ENCODE assay signal across 22 cellular contexts in genomic region chr11:84430661-84431060, GRCh38.
DNase-seq lines count a peak whose midpoint lies in the region; ATAC-seq and TF ChIP-seq lines count a peak whose summit lies in the region.
"Had no signal": no experiment of that assay in that cellular context is flagged by ENCODE, and none has a peak within 500 bp of the region (broad histone marks: within the 10 kb centered on the region; RNA-seq: fewer than 3 reads in every experiment).

No MANE protein-coding gene starts in this region.

- H3F3A ChIP-seq in GM23338 (replicated peaks; ENCODE audit: low read depth), result no peaks in the 10 kb centered on the region

- 64 to 69% methylated on average over 2 of the region's 2 CpGs for WGBS in body of pancreas, 2 donors

- H3K4me3 Mint-ChIP-seq in GM23338, result no peak overlapping the region
- H3K4me3 Mint-ChIP-seq in activated T-helper 17 cell treated with anti-CD3 and anti-CD28 coated beads, Interleukin-2, amount 50 U/mL, for 72 hours, result no peak overlapping the region
- H3K4me3 Mint-ChIP-seq: activated CD4-positive, alpha-beta T cell treated with anti-CD3 and anti-CD28 coated beads, Interleukin-2, amount 10 ng/mL, durations not matched to agents 24 days and 14 days; activated naive CD8-positive, alpha-beta T cell treated with anti-CD3 and anti-CD28 coated beads, Interleukin-2, amount 50 U/mL, for 24 hours; memory B cell; natural killer cell; stimulated activated naive CD8-positive, alpha-beta T cell treated with anti-CD3 and anti-CD28 coated beads, Interleukin-15, amount 100 ng/mL, for 72 hours had no signal

- intact Hi-C loops in body of pancreas (cut with DNase I), result no loop called here

- no peak overlapping the region for H3K4me3 ChIP-seq in GM23338
- H3K4me3 ChIP-seq in body of pancreas, result no peak overlapping the region
- H3K4me3 ChIP-seq: prostate gland, skin epidermis, upper lobe of left lung had no signal

- no peaks in the 10 kb centered on the region for H4K20me1 ChIP-seq in GM23338 (replicated peaks; ENCODE audit: insufficient read depth)

- 0 out of 2 replicates have a peak overlapping the region, but pooled peaks have one; percentile 61 for H2AFZ ChIP-seq in GM23338

- DNase-seq in GM23338 (ENCODE audit: low spot score) (peak; percentile 33), NCI-H510A treated with DMSO at 0.1 percent for 48 hours (lab: John Stamatoyannopoulos, UW) (peak; percentile 77), body of pancreas (peak in 3 of 4 donors; percentile 7 to 15 (median 10)), occipital lobe (lab: John Stamatoyannopoulos, UW) (peak; percentile 4), NCI-H69 (lab: John Stamatoyannopoulos, UW) (no peak)
- DNase-seq in stimulated activated CD4-positive, alpha-beta T cell treated with anti-CD3 and anti-CD28 coated beads, Interleukin-12 subunit alpha, Interleukin-12 subunit beta, amount 100 ng/mL, for 4 hours, result no peak
- DNase-seq: activated CD4-positive, alpha-beta T cell treated with anti-CD3 and anti-CD28 coated beads, Interleukin-2, amount 10 ng/mL, durations not matched to agents 24 days and 14 days; activated effector memory CD4-positive, alpha-beta T cell treated with Interleukin-2 at 50 U/mL for 16 hours; activated naive CD8-positive, alpha-beta T cell treated with anti-CD3 and anti-CD28 coated beads, Interleukin-2, amount 50 U/mL, for 24 hours; brain microvascular endothelial cell; cortex of kidney; kidney glomerular epithelial cell; natural killer cell; NCI-H2081 treated with DMSO at 0.1 percent for 48 hours; stimulated activated CD4-positive, alpha-beta T cell treated with anti-CD3 and anti-CD28 coated beads, Interleukin-4, amount 100 ng/mL, for 1 hour; stimulated activated naive CD8-positive, alpha-beta T cell treated with anti-CD3 and anti-CD28 coated beads, Interleukin-15, amount 100 ng/mL, for 72 hours; upper lobe of left lung had no signal

- peaks cover 9% of the 10 kb centered on the region; the same call in 1 of the 2 replicates for H3K9me2 ChIP-seq in GM23338 (ENCODE audit: insufficient read depth)

- H3K9me3 ChIP-seq in body of pancreas, result no peaks in the 10 kb centered on the region
- H3K9me3 ChIP-seq: prostate gland, upper lobe of left lung had no signal

- no peak overlapping the region for H3K27ac ChIP-seq in GM23338 (ENCODE audit: low read depth)
- no peak overlapping the region for H3K27ac ChIP-seq in body of pancreas
- H3K27ac ChIP-seq: brain microvascular endothelial cell, prostate gland, skin epidermis, upper lobe of left lung had no signal

- H3K79me2 ChIP-seq in GM23338 (replicated peaks; ENCODE audit: insufficient read depth), result no peaks in the 10 kb centered on the region

- TF ChIP-seq CTCF in GM23338 (conservative IDR thresholded peaks at IDR 0.05; ENCODE audit: low read depth in 2 of 2), result no peak
- no peak for TF ChIP-seq CTCF in body of pancreas (IDR thresholded peaks at IDR 0.05)

- ATAC-seq in GM23338 (peak; percentile 71), body of pancreas (peak; percentile 21), GM18517 (IDR thresholded peaks at IDR 0.05; ENCODE audit: unreplicated experiment) (no peak)
- ATAC-seq in activated T-helper 17 cell treated with anti-CD3 and anti-CD28 coated beads, Interleukin-2, amount 50 U/mL, for 72 hours (replicated peaks), result no peak
- ATAC-seq: activated naive CD8-positive, alpha-beta T cell treated with anti-CD3 and anti-CD28 coated beads, Interleukin-2, amount 50 U/mL, for 24 hours; natural killer cell; stimulated activated naive CD8-positive, alpha-beta T cell treated with anti-CD3 and anti-CD28 coated beads, Interleukin-15, amount 100 ng/mL, for 72 hours had no signal

- peaks cover 7% of the 10 kb centered on the region for H3K4me1 ChIP-seq in GM23338 (ENCODE audit: insufficient read depth)
- H3K4me1 ChIP-seq in body of pancreas, result no peaks in the 10 kb centered on the region
- H3K4me1 ChIP-seq: prostate gland, upper lobe of left lung had no signal

- no peaks in the 10 kb centered on the region for H3K36me3 Mint-ChIP-seq in GM23338 (ENCODE audit: low read depth)
- no peaks in the 10 kb centered on the region for H3K36me3 Mint-ChIP-seq in activated T-helper 17 cell treated with anti-CD3 and anti-CD28 coated beads, Interleukin-2, amount 50 U/mL, for 72 hours (ENCODE audit: low read depth)
- H3K36me3 Mint-ChIP-seq: memory B cell, natural killer cell had no signal

- H3K27me3 ChIP-seq in GM23338 (ENCODE audit: insufficient read depth) (no peaks in the 10 kb centered on the region), body of pancreas (no peaks in the 10 kb centered on the region)
- H3K27me3 ChIP-seq: brain microvascular endothelial cell, upper lobe of left lung had no signal

- peaks cover 23% of the 10 kb centered on the region for H3K4me1 Mint-ChIP-seq in GM23338
- H3K4me1 Mint-ChIP-seq in activated T-helper 17 cell treated with anti-CD3 and anti-CD28 coated beads, Interleukin-2, amount 50 U/mL, for 72 hours, result no peaks in the 10 kb centered on the region
- H3K4me1 Mint-ChIP-seq: activated CD4-positive, alpha-beta T cell treated with anti-CD3 and anti-CD28 coated beads, Interleukin-2, amount 10 ng/mL, durations not matched to agents 24 days and 14 days; activated naive CD8-positive, alpha-beta T cell treated with anti-CD3 and anti-CD28 coated beads, Interleukin-2, amount 50 U/mL, for 24 hours; memory B cell; natural killer cell; stimulated activated naive CD8-positive, alpha-beta T cell treated with anti-CD3 and anti-CD28 coated beads, Interleukin-15, amount 100 ng/mL, for 72 hours had no signal

- peak overlapping the region; percentile 90 for H3K27ac Mint-ChIP-seq in GM23338
- no peak overlapping the region for H3K27ac Mint-ChIP-seq in activated T-helper 17 cell treated with anti-CD3 and anti-CD28 coated beads, Interleukin-2, amount 50 U/mL, for 72 hours
- H3K27ac Mint-ChIP-seq: activated CD4-positive, alpha-beta T cell treated with anti-CD3 and anti-CD28 coated beads, Interleukin-2, amount 10 ng/mL, durations not matched to agents 24 days and 14 days; activated naive CD8-positive, alpha-beta T cell treated with anti-CD3 and anti-CD28 coated beads, Interleukin-2, amount 50 U/mL, for 24 hours; memory B cell; natural killer cell; stimulated activated naive CD8-positive, alpha-beta T cell treated with anti-CD3 and anti-CD28 coated beads, Interleukin-15, amount 100 ng/mL, for 72 hours had no signal

- H3K27me3 Mint-ChIP-seq in GM23338 (ENCODE audit: insufficient read depth, low read depth, poor library complexity), result peaks cover 3% of the 10 kb centered on the region
- no peaks in the 10 kb centered on the region for H3K27me3 Mint-ChIP-seq in activated T-helper 17 cell treated with anti-CD3 and anti-CD28 coated beads, Interleukin-2, amount 50 U/mL, for 72 hours
- H3K27me3 Mint-ChIP-seq: activated CD4-positive, alpha-beta T cell treated with anti-CD3 and anti-CD28 coated beads, Interleukin-2, amount 10 ng/mL, durations not matched to agents 24 days and 14 days; activated naive CD8-positive, alpha-beta T cell treated with anti-CD3 and anti-CD28 coated beads, Interleukin-2, amount 50 U/mL, for 24 hours; stimulated activated naive CD8-positive, alpha-beta T cell treated with anti-CD3 and anti-CD28 coated beads, Interleukin-15, amount 100 ng/mL, for 72 hours had no signal

- TF ChIP-seq POLR2A in body of pancreas (IDR thresholded peaks at IDR 0.05), result no peak

- no peaks in the 10 kb centered on the region for H3K9me3 Mint-ChIP-seq in GM23338
- peaks cover 10% of the 10 kb centered on the region for H3K9me3 Mint-ChIP-seq in activated T-helper 17 cell treated with anti-CD3 and anti-CD28 coated beads, Interleukin-2, amount 50 U/mL, for 72 hours
- H3K9me3 Mint-ChIP-seq: activated CD4-positive, alpha-beta T cell treated with anti-CD3 and anti-CD28 coated beads, Interleukin-2, amount 10 ng/mL, durations not matched to agents 24 days and 14 days; memory B cell had no signal

- H3K36me3 ChIP-seq in GM23338 (ENCODE audit: insufficient read depth), result no peaks in the 10 kb centered on the region
- no peaks in the 10 kb centered on the region for H3K36me3 ChIP-seq in body of pancreas (replicated peaks in 1 of 2; ENCODE audit: insufficient read depth in 1 of 2, low read depth in 2 of 2)
- H3K36me3 ChIP-seq: brain microvascular endothelial cell, prostate gland, upper lobe of left lung had no signal

- H3K4me2 ChIP-seq in GM23338, result no peak overlapping the region

TF ChIP-seq in GM23338, 12 proteins besides CTCF, POLR2A, EP300 and RAD21 (continues in another document):
- TF ChIP-seq REST (IDR thresholded peaks at IDR 0.05; ENCODE audit: unreplicated experiment) (no peak), CREB1 (CRISPR knock-in tag; IDR thresholded peaks at IDR 0.05; ENCODE audit: low read depth) (no peak), EZH2 (IDR thresholded peaks at IDR 0.05; ENCODE audit: low read depth, unreplicated experiment) (no peak), ZNF331 (CRISPR knock-in tag; IDR thresholded peaks at IDR 0.05; ENCODE audit: low read depth) (no peak), STAT1 (IDR thresholded peaks at IDR 0.05; ENCODE audit: unreplicated experiment) (no peak)

Comparison
In these comparisons a context has a peak if more than half of its experiments do, and no peak if none do; other contexts are left out.
1. ATAC-seq: peak in GM23338 (single experiment) and body of pancreas (single experiment); none in GM18517 (single experiment) and activated T-helper 17 cell treated with anti-CD3 and anti-CD28 coated beads, Interleukin-2, amount 50 U/mL, for 72 hours (single experiment).
2. DNase-seq: peak in GM23338 (single experiment), NCI-H510A treated with DMSO at 0.1 percent for 48 hours (single experiment), body of pancreas (3 of 4) and occipital lobe (single experiment); none in stimulated activated CD4-positive, alpha-beta T cell treated with anti-CD3 and anti-CD28 coated beads, Interleukin-12 subunit alpha, Interleukin-12 subunit beta, amount 100 ng/mL, for 4 hours (single experiment) and NCI-H69 (single experiment).